ENCODE assay signal across 19 cellular contexts in genomic region chr11:108235633-108236032, GRCh38. TPM values are rescaled to one million over a fixed set of nuclear protein-coding genes. Genes with fewer than 3 reads are reported as not detected.
DNase-seq lines count a peak whose midpoint lies in the region; ATAC-seq and TF ChIP-seq lines count a peak whose summit lies in the region.
"Had no signal": no experiment of that assay in that cellular context is flagged by ENCODE, and none has a peak within 500 bp of the region (broad histone marks: within the 10 kb centered on the region; RNA-seq: fewer than 3 reads in every experiment).

No MANE protein-coding gene starts in this region.

- intact Hi-C loops in CD14-positive monocyte (cut with micrococcal nuclease), result no loop called here

- H3K4me3 ChIP-seq in DND-41 (ENCODE audit: low read depth in 1 of 2, low read length in 2 of 2), result 0 out of 4 replicates have a peak overlapping the region, but pooled peaks of 1 of the 2 experiments have one; percentile 6
- no peak overlapping the region for H3K4me3 ChIP-seq in MM.1S (ENCODE audit: low read length)
- H3K4me3 ChIP-seq: colonic mucosa, MG63, Peyer's patch, skin epidermis had no signal

- H3K4me3 Mint-ChIP-seq in CD14-positive monocyte (no peak overlapping the region), immature natural killer cell (peak overlapping the region; percentile 68 to 89 (median 79))
- H3K4me3 Mint-ChIP-seq in activated CD4-positive, alpha-beta memory T cell treated with anti-CD3 and anti-CD28 coated beads, Interleukin-2, amount 10 ng/mL, durations not matched to agents 7 days and 5 days, result no peak overlapping the region
- H3K4me3 Mint-ChIP-seq: WTC11 had no signal

- peaks cover 56% of the 10 kb centered on the region for H3K36me3 ChIP-seq in DND-41 (ENCODE audit: insufficient read depth, low read length)
- no peaks in the 10 kb centered on the region for H3K36me3 ChIP-seq in MM.1S (replicated peaks; ENCODE audit: insufficient read depth, low read length)
- H3K36me3 ChIP-seq: colonic mucosa had no signal

- CTCF ChIA-PET in activated CD4-positive, alpha-beta memory T cell treated with anti-CD3 and anti-CD28 coated beads, Interleukin-2, amount 10 ng/mL, durations not matched to agents 7 days and 5 days (lab: Charles Lee), result interaction anchor here (2.5 kb wide), 1 partner anchor 13 kb away, joined by 27 read pairs; the partner anchor contains the start of genes ATM and NPAT

- TF ChIP-seq CTCF in CD14-positive monocyte (IDR thresholded peaks at IDR 0.05) (no peak), DND-41 (IDR thresholded peaks at IDR 0.05; ENCODE audit: borderline replicate concordance, extremely low read depth, low read length, poor library complexity, severe bottlenecking) (no peak), MM.1S (IDR thresholded peaks at IDR 0.05; ENCODE audit: low read length) (no peak)

- H3K27me3 Mint-ChIP-seq in CD14-positive monocyte (ENCODE audit: low read depth in 3 of 3), result peaks cover 0 to 5% (median 2%) of the 10 kb centered on the region in 3 donors
- no peaks in the 10 kb centered on the region for H3K27me3 Mint-ChIP-seq in activated CD4-positive, alpha-beta memory T cell treated with anti-CD3 and anti-CD28 coated beads, Interleukin-2, amount 10 ng/mL, durations not matched to agents 7 days and 5 days
- H3K27me3 Mint-ChIP-seq in immature natural killer cell (ENCODE audit: low read depth in 3 of 3), result peaks cover 12 to 17% (median 15%) of the 10 kb centered on the region in 3 donors
- H3K27me3 Mint-ChIP-seq: progenitor cell of endocrine pancreas had no signal

- peaks cover 40% of the 10 kb centered on the region for H3K4me1 Mint-ChIP-seq in CD14-positive monocyte
- H3K4me1 Mint-ChIP-seq in activated CD4-positive, alpha-beta memory T cell treated with anti-CD3 and anti-CD28 coated beads, Interleukin-2, amount 10 ng/mL, durations not matched to agents 7 days and 5 days, result peaks cover 49% of the 10 kb centered on the region
- peaks cover 79 to 86% of the 10 kb centered on the region in 2 donors for H3K4me1 Mint-ChIP-seq in immature natural killer cell
- H3K4me1 Mint-ChIP-seq: WTC11 had no signal

- H3K9ac ChIP-seq in DND-41 (ENCODE audit: low read depth, low read length) (peak overlapping the region; percentile 41), MM.1S (ENCODE audit: low read length) (no peak overlapping the region)

- H3K27ac Mint-ChIP-seq in CD14-positive monocyte (peak overlapping the region in 5 of 7 donors; percentile 85 to 97 (median 91)), immature natural killer cell (peak overlapping the region; percentile 93 to 99 (median 97))
- H3K27ac Mint-ChIP-seq in activated CD4-positive, alpha-beta memory T cell treated with anti-CD3 and anti-CD28 coated beads, Interleukin-2, amount 10 ng/mL, durations not matched to agents 7 days and 5 days, result peak overlapping the region; percentile 87
- H3K27ac Mint-ChIP-seq: progenitor cell of endocrine pancreas, WTC11 had no signal

- H3K27ac ChIP-seq in DND-41 (ENCODE audit: low read length), result peak overlapping the region; percentile 94
- H3K27ac ChIP-seq in MM.1S (ENCODE audit: low read length), result no peak overlapping the region
- H3K27ac ChIP-seq: colonic mucosa had no signal

- no peaks in the 10 kb centered on the region for H4K20me1 ChIP-seq in DND-41 (ENCODE audit: insufficient read depth, low read length)
- peaks cover 16% of the 10 kb centered on the region for H4K20me1 ChIP-seq in MM.1S (ENCODE audit: insufficient read depth, low read length)

- H3K9me3 ChIP-seq in DND-41 (ENCODE audit: insufficient read depth, low read length, severe bottlenecking), result no peaks in the 10 kb centered on the region
- H3K9me3 ChIP-seq in MM.1S (replicated peaks; ENCODE audit: insufficient read depth, low read length), result no peaks in the 10 kb centered on the region
- H3K9me3 ChIP-seq: colonic mucosa, MG63, Peyer's patch had no signal

- H3F3A ChIP-seq in MM.1S (ENCODE audit: insufficient read depth, low read length), result peaks cover 16% of the 10 kb centered on the region

- H3K36me3 Mint-ChIP-seq in CD14-positive monocyte (peaks cover 48 to 71% of the 10 kb centered on the region in 2 donors), immature natural killer cell (peaks cover 42 to 51% (median 48%) of the 10 kb centered on the region in 3 donors)
- H3K36me3 Mint-ChIP-seq in activated CD4-positive, alpha-beta memory T cell treated with anti-CD3 and anti-CD28 coated beads, Interleukin-2, amount 10 ng/mL, durations not matched to agents 7 days and 5 days (ENCODE audit: low read depth), result peaks cover 76% of the 10 kb centered on the region

- no peak for ATAC-seq in DND-41 (ENCODE audit: insufficient read depth, low read depth)
- ATAC-seq in GM19467 (IDR thresholded peaks at IDR 0.05; ENCODE audit: unreplicated experiment), result no peak
- no peak for ATAC-seq in GM19035 (IDR thresholded peaks at IDR 0.05; ENCODE audit: unreplicated experiment)
- ATAC-seq: WTC11 had no signal

- no peaks in the 10 kb centered on the region for H3K27me3 ChIP-seq in DND-41 (ENCODE audit: insufficient read depth, low read length, poor library complexity)
- no peaks in the 10 kb centered on the region for H3K27me3 ChIP-seq in MM.1S (replicated peaks; ENCODE audit: insufficient read depth, low read length)
- H3K27me3 ChIP-seq: colonic mucosa, MG63, Peyer's patch had no signal

- DNase-seq in CD14-positive monocyte (ENCODE audit: low spot score) (no peak), DND-41 (no peak), immature natural killer cell (peak; percentile 49 to 59 (median 57)), MM.1S (no peak), cerebellar nuclear complex (lab: John Stamatoyannopoulos, UW) (no peak)
- DNase-seq in activated CD4-positive, alpha-beta memory T cell treated with anti-CD3 and anti-CD28 coated beads, Interleukin-2, amount 10 ng/mL, durations not matched to agents 7 days and 5 days, result no peak
- DNase-seq: AML-193, colonic mucosa, erythroblast, MG63, NCI-H187 treated with DMSO at 0.1 percent for 48 hours, NCI-H510A, Peyer's patch, trophoblast cell had no signal

- H3K9me2 ChIP-seq in MM.1S (replicated peaks; ENCODE audit: insufficient read depth, low read length), result no peaks in the 10 kb centered on the region

- H3K79me2 ChIP-seq in DND-41 (ENCODE audit: insufficient read depth, low read length) (peaks cover 40% of the 10 kb centered on the region), MM.1S (ENCODE audit: low read length) (no peaks in the 10 kb centered on the region; the same call in 1 of the 2 replicates)

- POLR2A ChIA-PET in activated CD4-positive, alpha-beta memory T cell treated with anti-CD3 and anti-CD28 coated beads, Interleukin-2, amount 10 ng/mL, durations not matched to agents 7 days and 5 days (lab: Charles Lee), result interaction anchor here (0.6 to 8.0 kb wide), 6 partner anchors 9 to 263 kb away, joined by 3 to 337 read pairs (median 4); partner anchors contain the start of genes ATM, C11orf65 and NPAT

- H3K9me3 Mint-ChIP-seq in CD14-positive monocyte (peaks cover 0 to 3% (median 0%) of the 10 kb centered on the region in 7 donors), immature natural killer cell (no peaks in the 10 kb centered on the region)
- peaks cover 2% of the 10 kb centered on the region for H3K9me3 Mint-ChIP-seq in activated CD4-positive, alpha-beta memory T cell treated with anti-CD3 and anti-CD28 coated beads, Interleukin-2, amount 10 ng/mL, durations not matched to agents 7 days and 5 days
- H3K9me3 Mint-ChIP-seq: WTC11 had no signal

- H3K4me1 ChIP-seq in DND-41 (ENCODE audit: insufficient read depth, low read length), result peaks cover 63% of the 10 kb centered on the region
- peaks cover 20% of the 10 kb centered on the region for H3K4me1 ChIP-seq in MM.1S (ENCODE audit: low read length)
- H3K4me1 ChIP-seq: colonic mucosa had no signal

- H3K4me2 ChIP-seq in DND-41 (ENCODE audit: insufficient read depth, low read length), result peak overlapping the region; percentile 55
- no peak overlapping the region for H3K4me2 ChIP-seq in MM.1S (ENCODE audit: low read depth, low read length)

- no peak overlapping the region for H2AFZ ChIP-seq in DND-41 (ENCODE audit: low read depth, low read length)
- no peak overlapping the region for H2AFZ ChIP-seq in MM.1S (ENCODE audit: low read length)

RNA-seq across cellular contexts. Expression of gene ATM, which starts 12.8 kb away (rescaled TPM):
- polyA plus RNA-seq in CD14-positive monocyte (10 to 100 TPM; 13.2 to 21.4 TPM), immature natural killer cell (100 to 1,000 TPM in 1 of 3 donors, 10 to 100 TPM in 2; 57.8 to 111 (median 64.5) TPM)
- 100 to 1,000 TPM; 130 to 144 TPM for total RNA-seq in activated CD4-positive, alpha-beta memory T cell treated with anti-CD3 and anti-CD28 coated beads, Interleukin-2, amount 10 ng/mL, durations not matched to agents 7 days and 5 days

RNA-seq across cellular contexts. Expression of gene NPAT, which starts 13.2 kb away (rescaled TPM):
- 1 to 10 TPM; 4.1 to 5.0 TPM for polyA plus RNA-seq in CD14-positive monocyte
- total RNA-seq in activated CD4-positive, alpha-beta memory T cell treated with anti-CD3 and anti-CD28 coated beads, Interleukin-2, amount 10 ng/mL, durations not matched to agents 7 days and 5 days, result 10 to 100 TPM; 36.1 to 40.9 TPM
- 10 to 100 TPM; 15.6 to 30.5 (median 24.1) TPM for polyA plus RNA-seq in immature natural killer cell

Comparison
In these comparisons a context has a peak if more than half of its experiments do, and no peak if none do; other contexts are left out.
1. DNase-seq: peak in immature natural killer cell (3 of 3); none in CD14-positive monocyte (single experiment), DND-41 (single experiment), activated CD4-positive, alpha-beta memory T cell treated with anti-CD3 and anti-CD28 coated beads, Interleukin-2, amount 10 ng/mL, durations not matched to agents 7 days and 5 days (single experiment), MM.1S (single experiment) and cerebellar nuclear complex (0 of 2).
2. H3K4me3 Mint-ChIP-seq: peak in immature natural killer cell (5 of 5); none in CD14-positive monocyte (0 of 2) and activated CD4-positive, alpha-beta memory T cell treated with anti-CD3 and anti-CD28 coated beads, Interleukin-2, amount 10 ng/mL, durations not matched to agents 7 days and 5 days (single experiment).
3. Peak in every context shown above with its lines, with median percentiles within 50 percentile points of each other: H3K27ac Mint-ChIP-seq.